38 cellular contexts compared by ENCODE assay signal in genomic region chr19:736125-736524, GRCh38. TPM values are rescaled to one million over a fixed set of nuclear protein-coding genes. Genes with fewer than 3 reads are reported as not detected.
"Had no signal": no experiment of that assay in that cellular context is flagged by ENCODE, and none has a peak within 500 bp of the region (broad histone marks: within the 10 kb centered on the region; RNA-seq: fewer than 3 reads in every experiment).

No MANE protein-coding gene starts in this region.

- DNase-seq: Karpas-422, Kasumi-1, MG63, MM.1S, MV-4-11, NCI-H1048, NCI-H1092, NCI-H1092 treated with DMSO at 0.1 percent for 48 hours, NCI-H1105, NCI-H1105 treated with DMSO at 0.1 percent for 48 hours, NCI-H1417, NCI-H1417 treated with DMSO at 0.1 percent for 48 hours, NCI-H1436, NCI-H1436 treated with DMSO at 0.1 percent for 48 hours, NCI-H146, NCI-H1694, NCI-H1694 treated with DMSO at 0.1 percent for 48 hours, NCI-H187, NCI-H187 treated with DMSO at 0.1 percent for 48 hours, NCI-H1930, NCI-H2029, NCI-H2029 treated with DMSO at 0.1 percent for 48 hours, NCI-H2081, NCI-H2081 treated with DMSO at 0.1 percent for 48 hours, NCI-H2107, NCI-H2171, NCI-H2171 treated with DMSO at 0.1 percent for 48 hours, NCI-H2227 treated with DMSO at 0.1 percent for 48 hours, NCI-H226, NCI-H345, NCI-H446, NCI-H446 treated with DMSO at 0.1 percent for 48 hours, NCI-H510A, NCI-H510A treated with DMSO at 0.1 percent for 48 hours had no signal

- H3K27me3 ChIP-seq: MG63 had no signal

- H3K4me3 ChIP-seq: MG63 had no signal

- H3K36me3 ChIP-seq: MG63 had no signal

- H3K9me3 ChIP-seq: MG63 had no signal

RNA-seq across cellular contexts. Expression of gene PRSS57, which starts 40.9 kb away (rescaled TPM):
- total RNA-seq: LHCN-M2, M059J, MCF 10A, NCI-H460 had no signal
